Comparison of ENCODE assay signal across 8 cellular contexts in the genomic region with DNA sequence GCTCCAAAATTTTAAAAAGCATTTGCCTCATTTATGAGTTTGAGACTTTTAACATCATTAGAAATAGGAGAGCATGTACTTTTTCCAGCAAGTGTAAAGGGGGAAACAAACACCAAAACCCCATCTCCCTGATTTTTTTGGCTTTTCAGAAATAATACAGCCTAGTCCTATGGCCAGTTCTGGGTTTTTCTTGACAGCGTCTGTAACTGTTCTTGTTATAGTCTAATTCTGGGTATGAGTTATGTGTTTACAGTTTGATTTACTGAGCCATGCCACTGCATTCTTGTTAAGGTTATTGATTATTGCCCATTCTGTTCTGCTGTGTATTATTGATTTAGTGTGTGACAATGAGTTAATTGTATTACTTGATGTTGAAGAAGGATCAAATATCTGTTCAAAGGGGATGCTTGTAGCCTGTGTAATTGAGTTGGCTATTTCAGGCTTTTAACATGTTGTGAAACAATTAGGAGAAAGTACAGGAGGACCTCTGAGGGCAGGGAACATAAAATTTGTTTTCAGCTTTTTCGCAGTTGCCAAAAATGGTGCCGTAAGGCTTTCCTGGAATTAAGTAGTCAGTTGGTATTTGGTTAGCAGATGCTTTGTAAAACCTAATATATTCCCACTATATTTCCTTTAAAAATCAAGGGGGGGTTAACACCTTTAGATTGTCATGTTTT. TPM values are rescaled to one million over a fixed set of nuclear protein-coding genes. Genes with fewer than 3 reads are reported as not detected.
DNase-seq lines count a peak whose midpoint lies in the region; ATAC-seq, FAIRE-seq and TF ChIP-seq lines count a peak whose summit lies in the region.

No MANE protein-coding gene starts in this region.

- no peaks in the 10 kb centered on the region for H3K9me3 Mint-ChIP-seq in activated T-cell treated with anti-CD3 and anti-CD28 coated beads, Interleukin-2, amount 50 U/mL, for 72 hours

- intact Hi-C loops in ascending aorta (cut with DNase I): no loop called here
- intact Hi-C loops in right lobe of liver (cut with DNase I): no loop called here
- intact Hi-C loops in transverse colon (cut with DNase I; ENCODE audit: low total_unique reads): no loop called here

- in situ Hi-C loops in transverse colon (cut with MboI; ENCODE audit: low pct_ligation_motif_present in 1 of 4, low pct_unique_long_range_greater_than_20kb in 1 of 4, low sequenced_read_pairs in 3 of 4): no loop called here

- H3K36me3 ChIP-seq in ascending aorta (no peaks in the 10 kb centered on the region), right lobe of liver (no peaks in the 10 kb centered on the region), transverse colon (no peaks in the 10 kb centered on the region)

- TF ChIP-seq EP300 in transverse colon (IDR thresholded peaks at IDR 0.05; ENCODE audit: low read depth): no peak

- H3K4me1 Mint-ChIP-seq in activated T-cell treated with anti-CD3 and anti-CD28 coated beads, Interleukin-2, amount 50 U/mL, for 72 hours (ENCODE audit: low read depth): peaks cover 83% of the 10 kb centered on the region

- H3K4me3 Mint-ChIP-seq in activated T-cell treated with anti-CD3 and anti-CD28 coated beads, Interleukin-2, amount 50 U/mL, for 72 hours: peak overlapping the region; percentile 3 to 57

- peaks cover 2 to 8% of the 10 kb centered on the region in 2 donors for H3K36me3 Mint-ChIP-seq in activated T-cell treated with anti-CD3 and anti-CD28 coated beads, Interleukin-2, amount 50 U/mL, for 72 hours (ENCODE audit: insufficient read depth in 2 of 2)

- no peaks in the 10 kb centered on the region for H3K27me3 ChIP-seq in ascending aorta
- no peaks in the 10 kb centered on the region for H3K27me3 ChIP-seq in right lobe of liver
- H3K27me3 ChIP-seq in transverse colon: no peaks in the 10 kb centered on the region

- WGBS in right lobe of liver (ENCODE audit: insufficient coverage, low coverage, low lambda C conversion rate, missing lambda C conversion rate): 56% methylated on average over 3 of the region's 3 CpGs
- 75 to 93% methylated on average over 3 of the region's 3 CpGs for WGBS in transverse colon (ENCODE audit: low coverage in 1 of 2), 2 donors

- TF ChIP-seq CTCF in ascending aorta (IDR thresholded peaks at IDR 0.05) (no peak), right lobe of liver (IDR thresholded peaks at IDR 0.05) (no peak), transverse colon (IDR thresholded peaks at IDR 0.05) (no peak), D721Med (IDR thresholded peaks at IDR 0.05; ENCODE audit: insufficient read depth, missing control alignments) (no peak)

- peak overlapping the region; percentile 78 to 81 for H3K27ac ChIP-seq in ascending aorta
- H3K27ac ChIP-seq in right lobe of liver: peak overlapping the region; percentile 42 to 72 (median 59)
- peak overlapping the region; percentile 37 to 69 (median 59) for H3K27ac ChIP-seq in transverse colon

- no peaks in the 10 kb centered on the region for H3K9me3 ChIP-seq in ascending aorta
- no peaks in the 10 kb centered on the region for H3K9me3 ChIP-seq in right lobe of liver
- H3K9me3 ChIP-seq in transverse colon: no peaks in the 10 kb centered on the region

- ATAC-seq in activated T-cell treated with anti-CD3 and anti-CD28 coated beads, Interleukin-2, amount 50 U/mL, for 72 hours (replicated peaks in 1 of 2): no peak
- ATAC-seq in right lobe of liver: peak; percentile 80 to 87 (median 85)
- no peak for ATAC-seq in HG02938 (IDR thresholded peaks at IDR 0.05; ENCODE audit: unreplicated experiment)

- H3K27ac Mint-ChIP-seq in activated T-cell treated with anti-CD3 and anti-CD28 coated beads, Interleukin-2, amount 50 U/mL, for 72 hours: peak overlapping the region; percentile 30

- TF ChIP-seq POLR2A in right lobe of liver (IDR thresholded peaks at IDR 0.05): no peak
- no peak for TF ChIP-seq POLR2A in transverse colon (IDR thresholded peaks at IDR 0.05)

- H3K27me3 Mint-ChIP-seq in activated T-cell treated with anti-CD3 and anti-CD28 coated beads, Interleukin-2, amount 50 U/mL, for 72 hours (ENCODE audit: low read depth): no peaks in the 10 kb centered on the region

- DNase-seq in activated T-cell treated with anti-CD3 and anti-CD28 coated beads, Interleukin-2, amount 50 U/mL, for 72 hours: no peak
- no peak for DNase-seq in activated T-cell treated with anti-CD3 and anti-CD28 coated beads, Interleukin-2, amount 50 U/mL, for 48 hours
- DNase-seq in ascending aorta (ENCODE audit: low spot score in 2 of 2) (no peak), right lobe of liver (no peak), transverse colon (no peak), D721Med (ENCODE audit: insufficient read length, low spot score) (no peak)
- DNase-seq in activated effector memory CD4-positive, alpha-beta T cell treated with Interleukin-2 at 50 U/mL for 16 hours: no peak

- FAIRE-seq in D721Med (lab: Jason Lieb, UNC): no peak

- H3K4me3 ChIP-seq in ascending aorta (no peak overlapping the region), right lobe of liver (no peak overlapping the region), transverse colon (no peak overlapping the region)

- peaks cover 0 to 66% of the 10 kb centered on the region in 2 donors for H3K4me1 ChIP-seq in ascending aorta
- peaks cover 0 to 40% (median 8%) of the 10 kb centered on the region in 4 donors for H3K4me1 ChIP-seq in right lobe of liver
- H3K4me1 ChIP-seq in transverse colon: peaks cover 4 to 67% (median 33%) of the 10 kb centered on the region in 4 donors

RNA-seq across cellular contexts. Expression of a gene that starts 46.1 kb away (rescaled TPM):
- 100 to 1,000 TPM; 299 to 323 TPM for total RNA-seq in activated T-cell treated with anti-CD3 and anti-CD28 coated beads, Interleukin-2, amount 50 U/mL, for 72 hours
- total RNA-seq in ascending aorta: 350 TPM
- 10 to 100 TPM; 49.9 to 89.6 (median 63.2) TPM for total RNA-seq in right lobe of liver
- 100 to 1,000 TPM; 232 to 658 (median 509) TPM for total RNA-seq in transverse colon

Comparison
In these comparisons a context has a peak if more than half of its experiments do, and no peak if none do; other contexts are left out.
1. ATAC-seq: peak in right lobe of liver (4 of 4); none in activated T-cell treated with anti-CD3 and anti-CD28 coated beads, Interleukin-2, amount 50 U/mL, for 72 hours (0 of 2) and HG02938 (single experiment).
2. Peak in every context shown above with its lines, with median percentiles within 50 percentile points of each other: H3K27ac ChIP-seq.